Comparison of ENCODE assay signal across 24 cellular contexts in genomic region chr20:32558526-32558925, GRCh38. TPM values are rescaled to one million over a fixed set of nuclear protein-coding genes. Genes with fewer than 3 reads are reported as not detected.
A peak's percentile ranks its signal among the peaks of the same experiment; 100 is the strongest.
DNase-seq lines count a peak whose midpoint lies in the region; ATAC-seq and TF ChIP-seq lines count a peak whose summit lies in the region.
"Had no signal": no experiment of that assay in that cellular context is flagged by ENCODE, and none has a peak within 500 bp of the region (broad histone marks: within the 10 kb centered on the region; RNA-seq: fewer than 3 reads in every experiment).

No MANE protein-coding gene starts in this region.

- no peak for TF ChIP-seq CTCF in mesothelial cell of epicardium (IDR thresholded peaks at IDR 0.05; ENCODE audit: unreplicated experiment)
- no peak for TF ChIP-seq CTCF in smooth muscle cell (IDR thresholded peaks at IDR 0.05; ENCODE audit: borderline replicate concordance, insufficient read depth, poor library complexity, severe bottlenecking)

- peak overlapping the region; percentile 31 for H3K27ac Mint-ChIP-seq in activated CD4-positive, alpha-beta T cell treated with anti-CD3 and anti-CD28 coated beads, Interleukin-2, amount 10 ng/mL, durations not matched to agents 7 days and 5 days
- H3K27ac Mint-ChIP-seq in mesothelial cell of epicardium: peak overlapping the region; percentile 47
- H3K27ac Mint-ChIP-seq in stimulated activated effector memory CD8-positive, alpha-beta T cell treated with anti-CD3 and anti-CD28 coated beads, Interleukin-12 subunit alpha, Interleukin-12 subunit beta, amount 100 ng/mL, for 72 hours: peak overlapping the region; percentile 48
- H3K27ac Mint-ChIP-seq in stimulated activated memory B cell treated with anti-CD40 and anti-IgM and Interleukin-4, amounts not matched to agents 10 μg/mL and 1 μg/mL and 100 μg/mL, for 72 hours: no peak overlapping the region
- H3K27ac Mint-ChIP-seq: activated CD8-positive, alpha-beta memory T cell treated with anti-CD3 and anti-CD28 coated beads, Interleukin-2, amount 10 ng/mL, durations not matched to agents 7 days and 5 days; dendritic cell treated with granulocyte-macrophage colony-stimulating factor and Interleukin-4, amounts not matched to agents 40 ng/mL and 50 ng/mL, for 4 days had no signal

- peaks cover 18% of the 10 kb centered on the region for H3K4me1 ChIP-seq in smooth muscle cell (ENCODE audit: low read depth)
- H3K4me1 ChIP-seq: transverse colon had no signal

- H3K4me2 ChIP-seq in smooth muscle cell: no peak overlapping the region

- no peaks in the 10 kb centered on the region for H3K9me3 Mint-ChIP-seq in activated CD4-positive, alpha-beta T cell treated with anti-CD3 and anti-CD28 coated beads, Interleukin-2, amount 10 ng/mL, durations not matched to agents 7 days and 5 days
- H3K9me3 Mint-ChIP-seq in mesothelial cell of epicardium: peaks cover 4% of the 10 kb centered on the region
- no peaks in the 10 kb centered on the region for H3K9me3 Mint-ChIP-seq in stimulated activated effector memory CD8-positive, alpha-beta T cell treated with anti-CD3 and anti-CD28 coated beads, Interleukin-12 subunit alpha, Interleukin-12 subunit beta, amount 100 ng/mL, for 72 hours
- H3K9me3 Mint-ChIP-seq in stimulated activated memory B cell treated with anti-CD40 and anti-IgM and Interleukin-4, amounts not matched to agents 10 μg/mL and 1 μg/mL and 100 μg/mL, for 72 hours: no peaks in the 10 kb centered on the region
- H3K9me3 Mint-ChIP-seq: activated T-helper 17 cell treated with anti-CD3 and anti-CD28 coated beads, Interleukin-2, amount 50 U/mL, for 72 hours; dendritic cell treated with granulocyte-macrophage colony-stimulating factor and Interleukin-4, amounts not matched to agents 40 ng/mL and 50 ng/mL, for 4 days had no signal

- no peaks in the 10 kb centered on the region for H3K27me3 Mint-ChIP-seq in activated CD4-positive, alpha-beta T cell treated with anti-CD3 and anti-CD28 coated beads, Interleukin-2, amount 10 ng/mL, durations not matched to agents 7 days and 5 days
- no peaks in the 10 kb centered on the region for H3K27me3 Mint-ChIP-seq in mesothelial cell of epicardium (ENCODE audit: low read depth)
- peaks cover 10% of the 10 kb centered on the region for H3K27me3 Mint-ChIP-seq in stimulated activated memory B cell treated with anti-CD40 and anti-IgM and Interleukin-4, amounts not matched to agents 10 μg/mL and 1 μg/mL and 100 μg/mL, for 72 hours
- H3K27me3 Mint-ChIP-seq: activated CD8-positive, alpha-beta memory T cell treated with anti-CD3 and anti-CD28 coated beads, Interleukin-2, amount 10 ng/mL, durations not matched to agents 7 days and 5 days; activated T-helper 17 cell treated with anti-CD3 and anti-CD28 coated beads, Interleukin-2, amount 50 U/mL, for 72 hours had no signal

- CTCF ChIA-PET in activated CD4-positive, alpha-beta T cell treated with anti-CD3 and anti-CD28 coated beads, Interleukin-2, amount 10 ng/mL, durations not matched to agents 7 days and 5 days (lab: Charles Lee): no interaction called here

- H3K4me3 ChIP-seq in smooth muscle cell: no peak overlapping the region
- H3K4me3 ChIP-seq: adrenal gland, HAP-1, lung, transverse colon had no signal

- H4K20me1 ChIP-seq in smooth muscle cell (ENCODE audit: low read depth): no peaks in the 10 kb centered on the region

- 71% methylated on average over 13 of the region's 13 CpGs for WGBS in smooth muscle cell (ENCODE audit: low lambda C conversion rate)

- no peak overlapping the region for H2AFZ ChIP-seq in smooth muscle cell (ENCODE audit: low read depth)
- H2AFZ ChIP-seq: parathyroid adenoma had no signal

- no peaks in the 10 kb centered on the region for H3K36me3 ChIP-seq in smooth muscle cell (ENCODE audit: low read depth)
- H3K36me3 ChIP-seq: adrenal gland, HAP-1, transverse colon had no signal

- peaks cover 37% of the 10 kb centered on the region for H3K4me1 Mint-ChIP-seq in activated CD4-positive, alpha-beta T cell treated with anti-CD3 and anti-CD28 coated beads, Interleukin-2, amount 10 ng/mL, durations not matched to agents 7 days and 5 days
- peaks cover 30% of the 10 kb centered on the region for H3K4me1 Mint-ChIP-seq in mesothelial cell of epicardium
- H3K4me1 Mint-ChIP-seq in stimulated activated effector memory CD8-positive, alpha-beta T cell treated with anti-CD3 and anti-CD28 coated beads, Interleukin-12 subunit alpha, Interleukin-12 subunit beta, amount 100 ng/mL, for 72 hours: peaks cover 84% of the 10 kb centered on the region
- H3K4me1 Mint-ChIP-seq in stimulated activated memory B cell treated with anti-CD40 and anti-IgM and Interleukin-4, amounts not matched to agents 10 μg/mL and 1 μg/mL and 100 μg/mL, for 72 hours: peaks cover 59% of the 10 kb centered on the region

- no peaks in the 10 kb centered on the region for H3F3A ChIP-seq in smooth muscle cell (ENCODE audit: low read depth)

- H3K27me3 ChIP-seq in smooth muscle cell (ENCODE audit: low read depth): no peaks in the 10 kb centered on the region
- H3K27me3 ChIP-seq: adrenal gland, transverse colon had no signal

- H3K27ac ChIP-seq in smooth muscle cell (ENCODE audit: low read depth): no peak overlapping the region
- H3K27ac ChIP-seq: 22Rv1, parathyroid adenoma, transverse colon had no signal

- no peak for DNase-seq in activated CD4-positive, alpha-beta T cell treated with anti-CD3 and anti-CD28 coated beads, Interleukin-2, amount 10 ng/mL, durations not matched to agents 7 days and 5 days
- DNase-seq in activated CD4-positive, alpha-beta T cell treated with anti-CD3 and anti-CD28 coated beads, Interleukin-2, amount 50 U/mL, for 1 hour: no peak
- DNase-seq in SK-N-DZ (ENCODE audit: low spot score) (peak; percentile 92), mesothelial cell of epicardium (ENCODE audit: low spot score in 2 of 2, unreplicated experiment in 2 of 2) (no peak), smooth muscle cell (lab: John Stamatoyannopoulos, UW; ENCODE audit: unreplicated experiment) (no peak)
- DNase-seq in stimulated activated effector memory CD8-positive, alpha-beta T cell treated with anti-CD3 and anti-CD28 coated beads, Interleukin-12 subunit alpha, Interleukin-12 subunit beta, amount 100 ng/mL, for 72 hours (ENCODE audit: low spot score in 2 of 2): no peak
- DNase-seq: activated CD4-positive, alpha-beta T cell treated with anti-CD3 and anti-CD28 coated beads for 1 hour; activated CD8-positive, alpha-beta memory T cell treated with anti-CD3 and anti-CD28 coated beads, Interleukin-2, amount 10 ng/mL, durations not matched to agents 7 days and 5 days; adrenal gland; Caco-2; DND-41; NCI-H526 treated with DMSO at 0.1 percent for 48 hours; stimulated activated CD4-positive, alpha-beta T cell treated with anti-CD3 and anti-CD28 coated beads, Interleukin-2, amount 100 ng/mL, for 24 hours; stimulated activated naive CD8-positive, alpha-beta T cell treated with anti-CD3 and anti-CD28 coated beads, Interleukin-15, Interleukin-2, amounts not matched to agents 100 U/mL and 50 U/mL, for 24 hours; SW 1271; transverse colon had no signal

- H3K79me2 ChIP-seq in smooth muscle cell (ENCODE audit: low read depth): no peaks in the 10 kb centered on the region

- H3K36me3 Mint-ChIP-seq in activated CD4-positive, alpha-beta T cell treated with anti-CD3 and anti-CD28 coated beads, Interleukin-2, amount 10 ng/mL, durations not matched to agents 7 days and 5 days (ENCODE audit: low read depth): no peaks in the 10 kb centered on the region
- H3K36me3 Mint-ChIP-seq in mesothelial cell of epicardium: peaks cover 12% of the 10 kb centered on the region
- peaks cover 5% of the 10 kb centered on the region for H3K36me3 Mint-ChIP-seq in stimulated activated effector memory CD8-positive, alpha-beta T cell treated with anti-CD3 and anti-CD28 coated beads, Interleukin-12 subunit alpha, Interleukin-12 subunit beta, amount 100 ng/mL, for 72 hours
- H3K36me3 Mint-ChIP-seq in stimulated activated memory B cell treated with anti-CD40 and anti-IgM and Interleukin-4, amounts not matched to agents 10 μg/mL and 1 μg/mL and 100 μg/mL, for 72 hours: peaks cover 5% of the 10 kb centered on the region
- H3K36me3 Mint-ChIP-seq: activated CD8-positive, alpha-beta memory T cell treated with anti-CD3 and anti-CD28 coated beads, Interleukin-2, amount 10 ng/mL, durations not matched to agents 7 days and 5 days had no signal

- H3K9me3 ChIP-seq in smooth muscle cell (replicated peaks; ENCODE audit: low read depth): no peaks in the 10 kb centered on the region
- H3K9me3 ChIP-seq: adrenal gland, Caco-2, HAP-1, transverse colon had no signal

- ATAC-seq in stimulated activated effector memory CD8-positive, alpha-beta T cell treated with anti-CD3 and anti-CD28 coated beads, Interleukin-12 subunit alpha, Interleukin-12 subunit beta, amount 100 ng/mL, for 72 hours: no peak
- no peak for ATAC-seq in stimulated activated memory B cell treated with anti-CD40 and anti-IgM and Interleukin-4, amounts not matched to agents 10 μg/mL and 1 μg/mL and 100 μg/mL, for 72 hours
- ATAC-seq in HG02588 (IDR thresholded peaks at IDR 0.05; ENCODE audit: unreplicated experiment): no peak
- ATAC-seq: activated CD8-positive, alpha-beta memory T cell treated with anti-CD3 and anti-CD28 coated beads, Interleukin-2, amount 10 ng/mL, durations not matched to agents 7 days and 5 days; activated T-helper 17 cell treated with anti-CD3 and anti-CD28 coated beads, Interleukin-2, amount 50 U/mL, for 72 hours; stimulated activated naive CD8-positive, alpha-beta T cell treated with anti-CD3 and anti-CD28 coated beads, Interleukin-15, Interleukin-2, amounts not matched to agents 100 U/mL and 50 U/mL, for 24 hours had no signal

- H3K9ac ChIP-seq in smooth muscle cell (ENCODE audit: low read depth): no peak overlapping the region
- H3K9ac ChIP-seq: parathyroid adenoma had no signal

- POLR2A ChIA-PET in activated CD4-positive, alpha-beta T cell treated with anti-CD3 and anti-CD28 coated beads, Interleukin-2, amount 10 ng/mL, durations not matched to agents 7 days and 5 days (lab: Charles Lee): no interaction called here

- no peak overlapping the region for H3K4me3 Mint-ChIP-seq in activated CD4-positive, alpha-beta T cell treated with anti-CD3 and anti-CD28 coated beads, Interleukin-2, amount 10 ng/mL, durations not matched to agents 7 days and 5 days
- no peak overlapping the region for H3K4me3 Mint-ChIP-seq in mesothelial cell of epicardium
- H3K4me3 Mint-ChIP-seq in stimulated activated effector memory CD8-positive, alpha-beta T cell treated with anti-CD3 and anti-CD28 coated beads, Interleukin-12 subunit alpha, Interleukin-12 subunit beta, amount 100 ng/mL, for 72 hours: no peak overlapping the region
- no peak overlapping the region for H3K4me3 Mint-ChIP-seq in stimulated activated memory B cell treated with anti-CD40 and anti-IgM and Interleukin-4, amounts not matched to agents 10 μg/mL and 1 μg/mL and 100 μg/mL, for 72 hours
- H3K4me3 Mint-ChIP-seq: activated CD8-positive, alpha-beta memory T cell treated with anti-CD3 and anti-CD28 coated beads, Interleukin-2, amount 10 ng/mL, durations not matched to agents 7 days and 5 days; activated T-helper 17 cell treated with anti-CD3 and anti-CD28 coated beads, Interleukin-2, amount 50 U/mL, for 72 hours; dendritic cell treated with granulocyte-macrophage colony-stimulating factor and Interleukin-4, amounts not matched to agents 40 ng/mL and 50 ng/mL, for 4 days had no signal

RNA-seq across cellular contexts. Expression of gene NOL4L, which starts 26.6 kb away (rescaled TPM):
- 10 to 100 TPM; 26.1 to 27.4 TPM for total RNA-seq in activated CD4-positive, alpha-beta T cell treated with anti-CD3 and anti-CD28 coated beads, Interleukin-2, amount 10 ng/mL, durations not matched to agents 7 days and 5 days
- 28.6 and 29.6 TPM in 2 replicates for polyA plus RNA-seq in SK-N-DZ (2014; cell fraction: cytosol; rRNA removed)
- polyA plus RNA-seq in SK-N-DZ (2014; cell fraction: nucleus; rRNA removed): 40.7 and 52.5 TPM in 2 replicates
- total RNA-seq in mesothelial cell of epicardium (90.6 to 93.7 TPM (median 91.3 TPM) in 3 replicates), smooth muscle cell (26.0 and 26.6 TPM in 2 replicates)
- polyA plus RNA-seq in smooth muscle cell: 26.2 and 28.7 TPM in 2 replicates
